8 cellular contexts compared by ENCODE assay signal in the genomic region with DNA sequence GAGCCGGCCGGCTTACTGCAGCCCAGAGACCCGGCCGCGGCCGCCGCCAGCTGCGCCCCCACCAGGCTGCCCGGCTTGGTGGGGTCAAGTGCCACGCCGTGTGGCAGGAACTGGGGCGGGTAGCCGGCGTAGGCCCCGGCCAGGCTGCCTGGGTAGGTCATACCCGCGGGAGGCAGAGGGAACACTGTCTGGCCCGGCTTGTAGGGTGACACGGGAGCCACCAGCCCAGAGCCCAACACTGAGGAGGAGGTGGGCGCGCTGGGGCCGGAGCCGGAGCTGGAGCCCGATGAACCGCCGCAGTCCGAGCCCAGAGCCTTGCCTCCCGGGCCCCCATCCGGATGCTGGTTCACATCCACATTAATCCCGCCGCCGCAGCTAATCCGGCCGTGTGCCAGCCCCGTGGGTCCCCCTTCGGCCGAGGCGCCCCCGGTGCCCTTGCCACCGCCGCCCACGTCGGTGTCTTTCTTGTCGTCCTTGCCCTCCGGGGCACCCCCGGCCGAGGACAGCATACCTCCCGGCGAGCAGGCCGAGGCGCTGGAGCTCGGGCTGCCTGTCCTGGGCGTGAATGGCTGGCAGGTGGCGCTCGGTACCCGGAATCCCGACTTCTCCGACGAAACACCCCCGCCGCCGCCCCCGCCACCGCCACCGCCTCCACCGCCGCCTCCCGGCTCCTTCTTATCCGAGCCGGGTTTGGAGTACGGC. TPM values are rescaled to one million over a fixed set of nuclear protein-coding genes. Genes with fewer than 3 reads are reported as not detected.
DNase-seq lines count a peak whose midpoint lies in the region; ATAC-seq, FAIRE-seq and TF ChIP-seq lines count a peak whose summit lies in the region.

No MANE protein-coding gene starts in this region.

- peaks cover 48% of the 10 kb centered on the region for H3K79me2 ChIP-seq in astrocyte (ENCODE audit: insufficient read depth, low read length)

- H3K27me3 Mint-ChIP-seq in astrocyte (ENCODE audit: low read depth, unreplicated experiment) = peaks cover 29% of the 10 kb centered on the region

- TF ChIP-seq CTCF in D721Med (IDR thresholded peaks at IDR 0.05; ENCODE audit: insufficient read depth, missing control alignments) = peak; percentile 46
- TF ChIP-seq CTCF in astrocyte (IDR thresholded peaks at IDR 0.05; ENCODE audit: insufficient read depth, low read depth, low read length) = no peak

- H3K27ac Mint-ChIP-seq in astrocyte (ENCODE audit: unreplicated experiment) = peak overlapping the region; percentile 89

- H3K4me2 ChIP-seq in astrocyte (ENCODE audit: low read length) = peak overlapping the region; percentile 100

- DNase-seq in D721Med (ENCODE audit: insufficient read length, low spot score) (no peak), RPMI7951 (ENCODE audit: low read depth) (peak; percentile 70), astrocyte (ENCODE audit: low read depth) (peak; percentile 58), right cardiac atrium (peak; percentile 87 to 95 (median 94)), posterior cingulate gyrus (peak; percentile 62 to 96 (median 74))

- WGBS in right cardiac atrium = 14% methylated on average over 71 of the region's 71 CpGs

- peak overlapping the region; percentile 89 for H3K4me3 ChIP-seq in astrocyte (ENCODE audit: insufficient read depth, low read depth, low read length)
- peak overlapping the region; percentile 82 for H3K4me3 ChIP-seq in right cardiac atrium (ENCODE audit: low read length)

- H3K4me3 Mint-ChIP-seq in astrocyte (ENCODE audit: unreplicated experiment) = peak overlapping the region; percentile 96

- H3K9ac ChIP-seq in astrocyte (ENCODE audit: low read length) = peak overlapping the region; percentile 93

- H3K9me3 Mint-ChIP-seq in astrocyte (ENCODE audit: unreplicated experiment) = peaks cover 6% of the 10 kb centered on the region

- peak; percentile 41 for ATAC-seq in HG02885 (IDR thresholded peaks at IDR 0.05; ENCODE audit: poor library complexity, unreplicated experiment)
- ATAC-seq in right cardiac atrium = peak; percentile 35 to 36
- no peak for ATAC-seq in GM18502 (IDR thresholded peaks at IDR 0.05; ENCODE audit: poor library complexity, unreplicated experiment)
- ATAC-seq in HG03378 (IDR thresholded peaks at IDR 0.05; ENCODE audit: unreplicated experiment) = no peak

- intact Hi-C loops in right cardiac atrium (cut with DNase I) (loop anchor here (2.0 to 10.0 kb wide), 12 partner anchors 215 to 1155 kb away; no protein-coding TSS in a partner anchor), posterior cingulate gyrus (cut with DNase I) (loop anchor here (10.0 kb wide), 1 partner anchor 525 kb away; no protein-coding TSS in a partner anchor)

- FAIRE-seq in D721Med (lab: Jason Lieb, UNC) = no peak
- no peak for FAIRE-seq in astrocyte (lab: Jason Lieb, UNC)

- peaks cover 39% of the 10 kb centered on the region for H4K20me1 ChIP-seq in astrocyte (ENCODE audit: insufficient read depth, low read length)

- H3K9me3 ChIP-seq in astrocyte (ENCODE audit: insufficient read depth, low read depth, low read length) = no peaks in the 10 kb centered on the region
- no peaks in the 10 kb centered on the region for H3K9me3 ChIP-seq in right cardiac atrium (ENCODE audit: control insufficient read depth, low read length)

- peaks cover 11% of the 10 kb centered on the region for H3K27me3 ChIP-seq in astrocyte (ENCODE audit: insufficient read depth, low read length)
- H3K27me3 ChIP-seq in right cardiac atrium (ENCODE audit: control insufficient read depth, insufficient read depth) = no peaks in the 10 kb centered on the region

- no peak overlapping the region for H2AFZ ChIP-seq in astrocyte (ENCODE audit: low read depth, low read length)

- H3K27ac ChIP-seq in astrocyte (ENCODE audit: low read depth, low read length) (peak overlapping the region; percentile 85), right cardiac atrium (ENCODE audit: low read length) (peak overlapping the region; percentile 86)

- peaks cover 5% of the 10 kb centered on the region for H3K4me1 Mint-ChIP-seq in astrocyte (ENCODE audit: low read depth, unreplicated experiment)

- peaks cover 2% of the 10 kb centered on the region for H3K36me3 Mint-ChIP-seq in astrocyte (ENCODE audit: low read depth, unreplicated experiment)

- H3K4me1 ChIP-seq in astrocyte (ENCODE audit: insufficient read depth, low read length) (peaks cover 24% of the 10 kb centered on the region), right cardiac atrium (ENCODE audit: control insufficient read depth, insufficient read depth, low read length) (no peaks in the 10 kb centered on the region)

- no peaks in the 10 kb centered on the region for H3K36me3 ChIP-seq in astrocyte (ENCODE audit: insufficient read depth, low read length)

RNA-seq across cellular contexts. Expression of a gene that starts 2.0 kb away (rescaled TPM):
- total RNA-seq in RPMI7951 (2014; rRNA removed; shearing (Covaris generic)) = 2.2 TPM in 2 replicates
- total RNA-seq in astrocyte (11.1 and 11.9 TPM in 2 replicates), right cardiac atrium (10 to 100 TPM; 13.2 to 14.6 (median 14.3) TPM)
- 8.7 TPM for polyA plus RNA-seq in right cardiac atrium

RNA-seq across cellular contexts. Expression of a gene that starts 31.8 kb away (rescaled TPM):
- total RNA-seq in RPMI7951 (2014; rRNA removed; shearing (Covaris generic)) = 7.9 and 11.7 TPM in 2 replicates
- 2.2 and 2.7 TPM in 2 replicates for total RNA-seq in astrocyte
- 10 to 100 TPM; 42.7 to 97.9 (median 55.1) TPM for total RNA-seq in right cardiac atrium
- 48.8 TPM for polyA plus RNA-seq in right cardiac atrium

Comparison
In these comparisons a context has a peak if more than half of its experiments do, and no peak if none do; other contexts are left out.
1. ATAC-seq: peak in HG02885 (single experiment) and right cardiac atrium (2 of 2); none in GM18502 (single experiment) and HG03378 (single experiment).